ENCODE assay signal across 1 cellular context in genomic region chr17:75779250-75779986, GRCh38.
TF ChIP-seq lines count a peak whose summit lies in the region.

No MANE protein-coding gene starts in this region.

TF ChIP-seq in GM12878, 131 proteins besides CTCF, POLR2A, EP300 and RAD21 (continued from another document and continues in another):
- TF ChIP-seq ELK1 (IDR thresholded peaks at IDR 0.05; ENCODE audit: low read depth, low read length) (peak; percentile 42), MTA2 (IDR thresholded peaks at IDR 0.05; ENCODE audit: low read depth) (no peak), FOS (IDR thresholded peaks at IDR 0.05; ENCODE audit: borderline replicate concordance, extremely low read depth, insufficient read length) (peak; percentile 81), FOXK2 (IDR thresholded peaks at IDR 0.05) (0 out of 2 replicates have a peak, but pooled peaks have one; percentile 21), HDAC6 (IDR thresholded peaks at IDR 0.05; ENCODE audit: unreplicated experiment) (peak; percentile 96), SKIL (IDR thresholded peaks at IDR 0.05; ENCODE audit: low read depth, poor library complexity, severe bottlenecking) (no peak), ZBTB33 (IDR thresholded peaks at IDR 0.05) (peak; percentile 62; the same call in 1 of the 2 replicates), CEBPZ (IDR thresholded peaks at IDR 0.05; ENCODE audit: low read depth, low read length) (0 out of 2 replicates have a peak, but pooled peaks have one; percentile 26), EZH2 (IDR thresholded peaks at IDR 0.05; ENCODE audit: borderline replicate concordance, control insufficient read depth, low read depth, low read length) (no peak), PAX5 (IDR thresholded peaks at IDR 0.05; ENCODE audit: borderline replicate concordance, low read depth, low read length) (peak; percentile 84), MLLT1 (IDR thresholded peaks at IDR 0.05) (peak; percentile 96), NR2C2 (IDR thresholded peaks at IDR 0.05; ENCODE audit: borderline replicate concordance, control insufficient read depth, insufficient read length, low read depth) (no peak), E2F4 (IDR thresholded peaks at IDR 0.05; ENCODE audit: low read depth, low read length) (no peak; the same call in 1 of the 2 replicates), MYB (IDR thresholded peaks at IDR 0.05; ENCODE audit: borderline replicate concordance, low read depth, low read length) (no peak), POLR2AphosphoS5 (IDR thresholded peaks at IDR 0.05; ENCODE audit: low read length) (peak; percentile 100), KDM1A (IDR thresholded peaks at IDR 0.05; ENCODE audit: borderline replicate concordance) (no peak), TCF12 (IDR thresholded peaks at IDR 0.05; ENCODE audit: low read depth, low read length) (peak; percentile 91), ZBTB4 (CRISPR knock-in tag; IDR thresholded peaks at IDR 0.05) (no peak), ZNF274 (IDR thresholded peaks at IDR 0.05; ENCODE audit: insufficient read depth, insufficient read length) (no peak), NR2F1 (conservative IDR thresholded peaks at IDR 0.05) (peak; percentile 69), BRCA1 (IDR thresholded peaks at IDR 0.05; ENCODE audit: low read depth, low read length) (no peak), IKZF1 (conservative IDR thresholded peaks at IDR 0.05) (peak; percentile 83), PBX3 (IDR thresholded peaks at IDR 0.05; ENCODE audit: insufficient replicate concordance, low read depth, low read length) (peak; percentile 69), MAX (IDR thresholded peaks at IDR 0.05; ENCODE audit: low read depth, low read length) (peak; percentile 63), STAT1 (conservative IDR thresholded peaks at IDR 0.05) (peak; percentile 95), ATF3 (IDR thresholded peaks at IDR 0.05; ENCODE audit: borderline replicate concordance, extremely low read depth, low read depth, low read length) (no peak), KAT2A (conservative IDR thresholded peaks at IDR 0.05; ENCODE audit: control insufficient read depth, low read depth, low read length) (no peak), RB1 (IDR thresholded peaks at IDR 0.05; ENCODE audit: borderline replicate concordance) (peak; percentile 96), RELA (IDR thresholded peaks at IDR 0.05; ENCODE audit: borderline replicate concordance, partially characterized antibody) (peak; percentile 93), SMAD1 (IDR thresholded peaks at IDR 0.05; ENCODE audit: low read depth, partially characterized antibody) (peak; percentile 100), IKZF2 (IDR thresholded peaks at IDR 0.05) (0 out of 4 replicates have a peak, but pooled peaks of 1 of the 2 experiments have one; percentile 51), SMC3 (IDR thresholded peaks at IDR 0.05; ENCODE audit: borderline replicate concordance, low read length) (0 out of 2 replicates have a peak, but pooled peaks have one; percentile 12), SP1 (IDR thresholded peaks at IDR 0.05; ENCODE audit: low read depth, low read length) (peak; percentile 94), RCOR1 (conservative IDR thresholded peaks at IDR 0.05; ENCODE audit: low read depth, low read length) (peak; percentile 95), SMAD5 (IDR thresholded peaks at IDR 0.05; ENCODE audit: low read depth) (peak; percentile 99), RFX5 (IDR thresholded peaks at IDR 0.05; ENCODE audit: low read depth, low read length) (peak; percentile 90), BCLAF1 (IDR thresholded peaks at IDR 0.05) (no peak), IRF4 (IDR thresholded peaks at IDR 0.05; ENCODE audit: low read depth, low read length) (peak; percentile 60; the same call in 1 of the 2 replicates)
